In genomic region chr7:63899691-63900393, GRCh38 we compare ENCODE assay signal across 8 cellular contexts.
DNase-seq lines count a peak whose midpoint lies in the region; ATAC-seq and TF ChIP-seq lines count a peak whose summit lies in the region.

No MANE protein-coding gene starts in this region.

- H3K9me3 ChIP-seq in colonic mucosa (no peaks in the 10 kb centered on the region), subcutaneous abdominal adipose tissue (ENCODE audit: control insufficient read depth in 5 of 5, low read length in 5 of 5) (peaks cover 0 to 21% (median 9%) of the 10 kb centered on the region in 5 donors)

- H3K4me3 Mint-ChIP-seq in activated CD4-positive, alpha-beta T cell treated with anti-CD3 and anti-CD28 coated beads for 36 hours = peak overlapping the region; percentile 85
- no peak overlapping the region for H3K4me3 Mint-ChIP-seq in natural killer cell treated with Interleukin-12 subunit alpha and Interleukin-12 subunit beta and Interleukin-15 and Interleukin-18, amount 100 ng/mL, for 72 hours

- H3K9me3 Mint-ChIP-seq in activated CD4-positive, alpha-beta T cell treated with anti-CD3 and anti-CD28 coated beads for 36 hours (ENCODE audit: low read depth) = peaks cover 8% of the 10 kb centered on the region
- peaks cover 5% of the 10 kb centered on the region for H3K9me3 Mint-ChIP-seq in natural killer cell treated with Interleukin-12 subunit alpha and Interleukin-12 subunit beta and Interleukin-15 and Interleukin-18, amount 100 ng/mL, for 72 hours

- H3K27ac ChIP-seq in colonic mucosa = no peak overlapping the region
- H3K27ac ChIP-seq in subcutaneous abdominal adipose tissue (ENCODE audit: low read depth, low read length) = peak overlapping the region; percentile 41

- no peak for TF ChIP-seq CTCF in colonic mucosa (IDR thresholded peaks at IDR 0.05)

- H3K4me1 ChIP-seq in colonic mucosa (no peaks in the 10 kb centered on the region), subcutaneous abdominal adipose tissue (ENCODE audit: control insufficient read depth in 5 of 5, insufficient read depth in 5 of 5, low read length in 5 of 5) (peaks cover 0 to 21% (median 15%) of the 10 kb centered on the region in 5 donors)

- no peaks in the 10 kb centered on the region for H3K27me3 Mint-ChIP-seq in activated CD4-positive, alpha-beta T cell treated with anti-CD3 and anti-CD28 coated beads for 36 hours
- H3K27me3 Mint-ChIP-seq in natural killer cell treated with Interleukin-12 subunit alpha and Interleukin-12 subunit beta and Interleukin-15 and Interleukin-18, amount 100 ng/mL, for 72 hours = no peaks in the 10 kb centered on the region

- H3K9ac ChIP-seq in colonic mucosa (ENCODE audit: low read depth in 2 of 2, low read length in 2 of 2) (peak overlapping the region in 1 of 2 donors; percentile 41), subcutaneous abdominal adipose tissue (ENCODE audit: low read length in 5 of 5) (peak overlapping the region in 3 of 5 donors; percentile 17 to 62 (median 31))

- no peaks in the 10 kb centered on the region for H3K4me1 Mint-ChIP-seq in activated CD4-positive, alpha-beta T cell treated with anti-CD3 and anti-CD28 coated beads for 36 hours
- H3K4me1 Mint-ChIP-seq in natural killer cell treated with Interleukin-12 subunit alpha and Interleukin-12 subunit beta and Interleukin-15 and Interleukin-18, amount 100 ng/mL, for 72 hours (ENCODE audit: low read depth in 2 of 2) = peaks cover 0 to 5% of the 10 kb centered on the region in 2 donors

- DNase-seq in KBM-7 (peak; percentile 80), colonic mucosa (peak; percentile 85), HT-29 (ENCODE audit: low spot score) (no peak)
- peak; percentile 92 for DNase-seq in activated CD4-positive, alpha-beta T cell treated with anti-CD3 and anti-CD28 coated beads for 36 hours
- DNase-seq in natural killer cell treated with Interleukin-12 subunit alpha and Interleukin-12 subunit beta and Interleukin-15 and Interleukin-18, amount 100 ng/mL, for 72 hours (ENCODE audit: low spot score) = peak; percentile 82

- no peaks in the 10 kb centered on the region for H3K27me3 ChIP-seq in colonic mucosa
- no peaks in the 10 kb centered on the region for H3K27me3 ChIP-seq in subcutaneous abdominal adipose tissue (ENCODE audit: control insufficient read depth in 5 of 5, insufficient read depth in 4 of 5, low read length in 5 of 5)

- in situ Hi-C loops in KBM-7 (cut with MboI; ENCODE audit: low pct_unique_long_range_greater_than_20kb, low sequenced_read_pairs) = no loop called here

- POLR2A ChIA-PET in activated CD4-positive, alpha-beta T cell treated with anti-CD3 and anti-CD28 coated beads for 36 hours (lab: Charles Lee) = interaction anchor here (1.2 kb wide), 1 partner anchor 26 kb away, joined by 7 read pairs; no protein-coding TSS in a partner anchor

- H3K4me3 ChIP-seq in colonic mucosa (peak overlapping the region; percentile 51), subcutaneous abdominal adipose tissue (ENCODE audit: low read depth in 1 of 5, low read length in 5 of 5) (peak overlapping the region; percentile 85 to 96 (median 95))

- ATAC-seq in activated CD4-positive, alpha-beta T cell treated with anti-CD3 and anti-CD28 coated beads for 36 hours = peak; percentile 86
- peak in 1 of 2 donors; percentile 89 for ATAC-seq in natural killer cell treated with Interleukin-12 subunit alpha and Interleukin-12 subunit beta and Interleukin-15 and Interleukin-18, amount 100 ng/mL, for 72 hours
- no peak for ATAC-seq in HG02938 (IDR thresholded peaks at IDR 0.05; ENCODE audit: unreplicated experiment)
- ATAC-seq in GM21576 (IDR thresholded peaks at IDR 0.05; ENCODE audit: unreplicated experiment) = no peak

- H3K36me3 Mint-ChIP-seq in activated CD4-positive, alpha-beta T cell treated with anti-CD3 and anti-CD28 coated beads for 36 hours (ENCODE audit: low read depth) = peaks cover 9% of the 10 kb centered on the region
- H3K36me3 Mint-ChIP-seq in natural killer cell treated with Interleukin-12 subunit alpha and Interleukin-12 subunit beta and Interleukin-15 and Interleukin-18, amount 100 ng/mL, for 72 hours = peaks cover 12% of the 10 kb centered on the region

- intact Hi-C loops in activated CD4-positive, alpha-beta T cell treated with anti-CD3 and anti-CD28 coated beads for 36 hours (cut with DNase I, micrococcal nuclease) = loop anchor here (1.0 to 10.0 kb wide), 10 partner anchors 26 to 1472 kb away; partner anchors contain the start of genes ZNF107 (in 1 of the 2), ZNF138 (in 1 of the 2), ZNF680 (in 1 of the 2) and ZNF92 (in 1 of the 2)
- intact Hi-C loops in colonic mucosa (cut with DNase I) = loop anchor here (10.0 kb wide), 1 partner anchor 1105 kb away; the partner anchor contains the start of gene ERV3-1

- H3K27ac Mint-ChIP-seq in activated CD4-positive, alpha-beta T cell treated with anti-CD3 and anti-CD28 coated beads for 36 hours = peak overlapping the region; percentile 77
- peak overlapping the region in 1 of 2 donors; percentile 83 for H3K27ac Mint-ChIP-seq in natural killer cell treated with Interleukin-12 subunit alpha and Interleukin-12 subunit beta and Interleukin-15 and Interleukin-18, amount 100 ng/mL, for 72 hours

- H3K36me3 ChIP-seq in colonic mucosa (no peaks in the 10 kb centered on the region), subcutaneous abdominal adipose tissue (ENCODE audit: control insufficient read depth in 5 of 5, insufficient read depth in 5 of 5, low read length in 5 of 5) (no peaks in the 10 kb centered on the region)

- CTCF ChIA-PET in activated CD4-positive, alpha-beta T cell treated with anti-CD3 and anti-CD28 coated beads for 36 hours (lab: Charles Lee) = interaction anchor here (0.6 to 1.2 kb wide), 2 partner anchors 27 to 770 kb away, joined by 3 to 4 read pairs; no protein-coding TSS in a partner anchor
